Comparison of ENCODE assay signal across 1 cellular context in the genomic region with DNA sequence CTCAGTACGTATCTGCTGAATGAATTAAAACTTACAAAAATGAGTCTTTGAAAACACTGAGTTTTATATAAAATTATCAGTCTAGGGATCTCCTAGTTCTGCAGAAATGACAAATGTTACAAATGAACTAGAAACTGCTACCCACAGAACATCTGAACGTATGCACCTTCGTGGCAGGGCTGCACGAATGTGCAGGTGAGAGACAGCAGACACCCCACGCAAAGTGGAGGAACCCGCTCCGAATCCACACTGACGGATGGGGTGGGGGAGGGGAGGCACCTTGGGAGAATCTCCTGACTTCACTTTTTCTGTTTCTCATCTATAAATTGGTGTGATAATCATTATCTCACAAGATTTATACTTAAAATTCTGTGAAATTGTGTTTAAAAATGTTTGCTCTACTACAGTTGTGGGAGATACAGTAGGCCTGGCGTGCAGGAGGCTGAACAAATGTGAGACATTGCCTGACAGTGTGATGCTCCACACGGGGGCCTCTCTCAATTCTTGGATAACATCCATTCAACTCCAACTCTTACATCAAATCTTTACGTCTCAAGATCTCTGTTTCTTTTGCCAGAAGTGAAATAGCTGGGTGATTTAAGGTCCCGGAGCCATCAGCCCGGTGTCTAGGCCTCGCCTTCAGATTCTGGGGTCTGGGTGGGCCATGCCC.
TF ChIP-seq lines count a peak whose summit lies in the region.

No MANE protein-coding gene starts in this region.

TF ChIP-seq in A549, 52 proteins besides CTCF, POLR2A, EP300 and RAD21 (continued from another document):
- TF ChIP-seq HES2 (IDR thresholded peaks at IDR 0.05) = no peak
- TF ChIP-seq TFCP2L1 (CRISPR knock-in tag; IDR thresholded peaks at IDR 0.05) = no peak
- no peak for TF ChIP-seq RCOR1 (IDR thresholded peaks at IDR 0.05; ENCODE audit: low read depth, low read length)
